1 cellular context compared by ENCODE assay signal in the genomic region with DNA sequence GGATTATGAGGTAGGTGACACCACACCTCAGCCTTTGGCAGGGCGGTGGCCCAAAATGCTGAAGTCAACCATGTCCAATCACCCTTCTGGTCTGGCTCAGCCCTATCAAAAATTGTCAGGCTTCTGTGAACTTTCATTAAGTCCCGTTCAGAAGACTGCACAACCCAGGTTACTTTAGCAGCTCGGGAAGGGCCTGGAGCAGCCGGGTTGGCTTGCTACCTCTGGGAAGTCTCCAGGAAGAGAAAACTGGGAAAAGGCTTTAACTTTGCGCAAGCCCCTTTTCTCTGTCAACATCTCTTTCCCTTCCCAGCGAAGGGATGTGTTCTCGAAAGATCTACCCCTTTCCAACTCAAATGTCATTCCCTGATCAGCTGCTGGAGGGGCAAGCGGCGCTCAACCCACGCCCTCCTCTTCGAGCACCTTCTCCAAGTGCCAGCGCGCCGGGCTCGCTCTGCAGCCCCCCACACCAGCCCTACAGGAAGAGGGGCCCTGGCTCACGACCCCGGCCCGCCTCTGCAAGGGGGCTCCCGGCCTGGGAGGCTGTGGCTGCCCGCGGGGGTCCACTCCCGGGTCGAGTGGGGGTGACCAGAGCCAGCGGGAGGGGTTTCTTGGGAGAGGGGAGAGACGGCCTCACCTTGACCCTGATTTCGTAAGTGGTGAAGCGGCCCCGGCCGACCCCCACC.
A peak's percentile ranks its signal among the peaks of the same experiment; 100 is the strongest.
TF ChIP-seq lines count a peak whose summit lies in the region.

No MANE protein-coding gene starts in this region.

TF ChIP-seq in GM12878, 131 proteins besides CTCF, POLR2A, EP300 and RAD21:
- TF ChIP-seq, protein P1, sequence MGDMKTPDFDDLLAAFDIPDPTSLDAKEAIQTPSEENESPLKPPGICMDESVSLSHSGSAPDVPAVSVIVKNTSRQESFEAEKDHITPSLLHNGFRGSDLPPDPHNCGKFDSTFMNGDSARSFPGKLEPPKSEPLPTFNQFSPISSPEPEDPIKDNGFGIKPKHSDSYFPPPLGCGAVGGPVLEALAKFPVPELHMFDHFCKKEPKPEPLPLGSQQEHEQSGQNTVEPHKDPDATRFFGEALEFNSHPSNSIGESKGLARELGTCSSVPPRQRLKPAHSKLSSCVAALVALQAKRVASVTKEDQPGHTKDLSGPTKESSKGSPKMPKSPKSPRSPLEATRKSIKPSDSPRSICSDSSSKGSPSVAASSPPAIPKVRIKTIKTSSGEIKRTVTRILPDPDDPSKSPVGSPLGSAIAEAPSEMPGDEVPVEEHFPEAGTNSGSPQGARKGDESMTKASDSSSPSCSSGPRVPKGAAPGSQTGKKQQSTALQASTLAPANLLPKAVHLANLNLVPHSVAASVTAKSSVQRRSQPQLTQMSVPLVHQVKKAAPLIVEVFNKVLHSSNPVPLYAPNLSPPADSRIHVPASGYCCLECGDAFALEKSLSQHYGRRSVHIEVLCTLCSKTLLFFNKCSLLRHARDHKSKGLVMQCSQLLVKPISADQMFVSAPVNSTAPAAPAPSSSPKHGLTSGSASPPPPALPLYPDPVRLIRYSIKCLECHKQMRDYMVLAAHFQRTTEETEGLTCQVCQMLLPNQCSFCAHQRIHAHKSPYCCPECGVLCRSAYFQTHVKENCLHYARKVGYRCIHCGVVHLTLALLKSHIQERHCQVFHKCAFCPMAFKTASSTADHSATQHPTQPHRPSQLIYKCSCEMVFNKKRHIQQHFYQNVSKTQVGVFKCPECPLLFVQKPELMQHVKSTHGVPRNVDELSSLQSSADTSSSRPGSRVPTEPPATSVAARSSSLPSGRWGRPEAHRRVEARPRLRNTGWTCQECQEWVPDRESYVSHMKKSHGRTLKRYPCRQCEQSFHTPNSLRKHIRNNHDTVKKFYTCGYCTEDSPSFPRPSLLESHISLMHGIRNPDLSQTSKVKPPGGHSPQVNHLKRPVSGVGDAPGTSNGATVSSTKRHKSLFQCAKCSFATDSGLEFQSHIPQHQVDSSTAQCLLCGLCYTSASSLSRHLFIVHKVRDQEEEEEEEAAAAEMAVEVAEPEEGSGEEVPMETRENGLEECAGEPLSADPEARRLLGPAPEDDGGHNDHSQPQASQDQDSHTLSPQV (IDR thresholded peaks at IDR 0.05), result no peak
- TF ChIP-seq, protein P2, sequence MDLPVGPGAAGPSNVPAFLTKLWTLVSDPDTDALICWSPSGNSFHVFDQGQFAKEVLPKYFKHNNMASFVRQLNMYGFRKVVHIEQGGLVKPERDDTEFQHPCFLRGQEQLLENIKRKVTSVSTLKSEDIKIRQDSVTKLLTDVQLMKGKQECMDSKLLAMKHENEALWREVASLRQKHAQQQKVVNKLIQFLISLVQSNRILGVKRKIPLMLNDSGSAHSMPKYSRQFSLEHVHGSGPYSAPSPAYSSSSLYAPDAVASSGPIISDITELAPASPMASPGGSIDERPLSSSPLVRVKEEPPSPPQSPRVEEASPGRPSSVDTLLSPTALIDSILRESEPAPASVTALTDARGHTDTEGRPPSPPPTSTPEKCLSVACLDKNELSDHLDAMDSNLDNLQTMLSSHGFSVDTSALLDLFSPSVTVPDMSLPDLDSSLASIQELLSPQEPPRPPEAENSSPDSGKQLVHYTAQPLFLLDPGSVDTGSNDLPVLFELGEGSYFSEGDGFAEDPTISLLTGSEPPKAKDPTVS (IDR thresholded peaks at IDR 0.05; ENCODE audit: low read depth, low read length), result peak; percentile 94
- peak; percentile 38; the same call in 1 of the 2 replicates for TF ChIP-seq EED (IDR thresholded peaks at IDR 0.05; ENCODE audit: low read depth)
- peak; percentile 14 to 37 for TF ChIP-seq IKZF2 (IDR thresholded peaks at IDR 0.05)
- TF ChIP-seq ZNF207 (IDR thresholded peaks at IDR 0.05; ENCODE audit: borderline replicate concordance), result no peak
- TF ChIP-seq TCF12 (IDR thresholded peaks at IDR 0.05; ENCODE audit: low read depth, low read length), result no peak
- TF ChIP-seq, protein P3, sequence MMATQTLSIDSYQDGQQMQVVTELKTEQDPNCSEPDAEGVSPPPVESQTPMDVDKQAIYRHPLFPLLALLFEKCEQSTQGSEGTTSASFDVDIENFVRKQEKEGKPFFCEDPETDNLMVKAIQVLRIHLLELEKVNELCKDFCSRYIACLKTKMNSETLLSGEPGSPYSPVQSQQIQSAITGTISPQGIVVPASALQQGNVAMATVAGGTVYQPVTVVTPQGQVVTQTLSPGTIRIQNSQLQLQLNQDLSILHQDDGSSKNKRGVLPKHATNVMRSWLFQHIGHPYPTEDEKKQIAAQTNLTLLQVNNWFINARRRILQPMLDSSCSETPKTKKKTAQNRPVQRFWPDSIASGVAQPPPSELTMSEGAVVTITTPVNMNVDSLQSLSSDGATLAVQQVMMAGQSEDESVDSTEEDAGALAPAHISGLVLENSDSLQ (IDR thresholded peaks at IDR 0.05), result no peak
- TF ChIP-seq GATAD2B (conservative IDR thresholded peaks at IDR 0.05; ENCODE audit: low read depth), result peak; percentile 46; the same call in 1 of the 2 replicates
- no peak for TF ChIP-seq CREM (IDR thresholded peaks at IDR 0.05; ENCODE audit: low read depth)
